ENCODE assay signal across 9 cellular contexts in genomic region chr16:89864421-89864820, GRCh38. TPM values are rescaled to one million over a fixed set of nuclear protein-coding genes. Genes with fewer than 3 reads are reported as not detected.
DNase-seq lines count a peak whose midpoint lies in the region; ATAC-seq and FAIRE-seq lines count a peak whose summit lies in the region.
"Had no signal": no experiment of that assay in that cellular context is flagged by ENCODE, and none has a peak within 500 bp of the region (broad histone marks: within the 10 kb centered on the region; RNA-seq: fewer than 3 reads in every experiment).

No MANE protein-coding gene starts in this region.

- ATAC-seq in GM18498 (IDR thresholded peaks at IDR 0.05; ENCODE audit: unreplicated experiment): peak; percentile 3
- ATAC-seq in GM21786 (IDR thresholded peaks at IDR 0.05; ENCODE audit: unreplicated experiment): no peak

- no peak for FAIRE-seq in frontal cortex (lab: Jason Lieb, UNC)

- peak; percentile 7 for DNase-seq in LHCN-M2 (ENCODE audit: low read depth)
- DNase-seq in dermis blood vessel endothelial cell: peak; percentile 48
- DNase-seq in renal cortical epithelial cell (ENCODE audit: low read depth): peak; percentile 65
- no peak for DNase-seq in frontal cortex (ENCODE audit: low spot score in 2 of 2)
- no peak for DNase-seq in NCI-H2227 (lab: John Stamatoyannopoulos, UW; ENCODE audit: unreplicated experiment)
- DNase-seq in stimulated activated CD4-positive, alpha-beta T cell treated with anti-CD3 and anti-CD28 coated beads, Interleukin-4, amount 100 ng/mL, for 1 hour: no peak
- DNase-seq: ovary had no signal

RNA-seq across cellular contexts. Expression of gene TCF25, which starts 9.0 kb away (rescaled TPM):
- 171 and 180 TPM in 2 replicates for total RNA-seq in LHCN-M2 (2014; rRNA removed)
- polyA plus RNA-seq in LHCN-M2 (2012): 214 TPM
- 170 and 206 TPM in 2 replicates for total RNA-seq in dermis blood vessel endothelial cell
- 155 and 178 TPM in 2 replicates for total RNA-seq in renal cortical epithelial cell
- total RNA-seq in frontal cortex: 177 TPM

RNA-seq across cellular contexts. Expression of gene SPIRE2, which starts 36.1 kb away (rescaled TPM):
- total RNA-seq in LHCN-M2 (2014; rRNA removed) (6.9 and 7.1 TPM in 2 replicates), dermis blood vessel endothelial cell (2.1 and 2.7 TPM in 2 replicates), renal cortical epithelial cell (1.4 and 6.0 TPM in 2 replicates), frontal cortex (14.7 TPM)
- polyA plus RNA-seq in LHCN-M2 (2012): 1.6 TPM

RNA-seq across cellular contexts. Expression of gene FANCA, which starts 48.0 kb away (rescaled TPM):
- total RNA-seq in LHCN-M2 (2014; rRNA removed) (38.9 and 45.3 TPM in 2 replicates), dermis blood vessel endothelial cell (16.8 and 17.3 TPM in 2 replicates), renal cortical epithelial cell (3.6 and 13.0 TPM in 2 replicates), frontal cortex (8.2 TPM)
- polyA plus RNA-seq in LHCN-M2 (2012): 14.7 TPM

RNA-seq across cellular contexts. Expression of gene MC1R, which starts 54.2 kb away (rescaled TPM):
- total RNA-seq in LHCN-M2 (2014; rRNA removed): 7.6 and 7.7 TPM in 2 replicates
- 3.4 TPM for polyA plus RNA-seq in LHCN-M2 (2012)
- total RNA-seq in dermis blood vessel endothelial cell: 2.3 and 2.6 TPM in 2 replicates
- 2.3 and 9.3 TPM in 2 replicates for total RNA-seq in renal cortical epithelial cell
- 3.3 TPM for total RNA-seq in frontal cortex

RNA-seq across cellular contexts. Expression of gene TUBB3, which starts 58.7 kb away (rescaled TPM):
- 443 and 463 TPM in 2 replicates for total RNA-seq in LHCN-M2 (2014; rRNA removed)
- 383 TPM for polyA plus RNA-seq in LHCN-M2 (2012)
- total RNA-seq in dermis blood vessel endothelial cell: 102 and 167 TPM in 2 replicates
- 368 and 1,261 TPM in 2 replicates for total RNA-seq in renal cortical epithelial cell
- total RNA-seq in frontal cortex: 3,334 TPM

Comparison
In these comparisons a context has a peak if more than half of its experiments do, and no peak if none do; other contexts are left out.
1. DNase-seq: peak in LHCN-M2 (single experiment), dermis blood vessel endothelial cell (single experiment) and renal cortical epithelial cell (single experiment); none in frontal cortex (0 of 2), NCI-H2227 (single experiment) and stimulated activated CD4-positive, alpha-beta T cell treated with anti-CD3 and anti-CD28 coated beads, Interleukin-4, amount 100 ng/mL, for 1 hour (single experiment).